In genomic region chr11:12087075-12087775, GRCh38 we compare ENCODE assay signal across 8 cellular contexts. TPM values are rescaled to one million over a fixed set of nuclear protein-coding genes. Genes with fewer than 3 reads are reported as not detected.
DNase-seq lines count a peak whose midpoint lies in the region; ATAC-seq and TF ChIP-seq lines count a peak whose summit lies in the region.

No MANE protein-coding gene starts in this region.

- no peak for ATAC-seq in HG02588 (IDR thresholded peaks at IDR 0.05; ENCODE audit: unreplicated experiment)
- no peak for ATAC-seq in GM19035 (IDR thresholded peaks at IDR 0.05; ENCODE audit: unreplicated experiment)

- peak; percentile 64 for DNase-seq in HT-29 (ENCODE audit: low spot score)
- peak; percentile 25 for DNase-seq in activated CD4-positive, alpha-beta T cell treated with anti-CD3 and anti-CD28 coated beads, Interleukin-2, amount 50 U/mL, for 1 hour
- no peak for DNase-seq in epithelial cell of proximal tubule (ENCODE audit: low read depth)
- DNase-seq in renal cortical epithelial cell (ENCODE audit: low read depth), result peak; percentile 67
- no peak for DNase-seq in NCI-H1417 (lab: John Stamatoyannopoulos, UW)

- TF ChIP-seq CTCF in GM12873 (IDR thresholded peaks at IDR 0.05; ENCODE audit: insufficient read depth, low read depth, low read length, missing control alignments) (peak; percentile 32), epithelial cell of proximal tubule (conservative IDR thresholded peaks at IDR 0.05; ENCODE audit: low read depth, low read length) (peak; percentile 26)

- no peak overlapping the region for H3K4me3 ChIP-seq in epithelial cell of proximal tubule (ENCODE audit: low read depth, low read length)

RNA-seq across cellular contexts. Expression of gene MICAL2, which starts 23.2 kb away (rescaled TPM):
- 150 and 153 TPM in 2 replicates for total RNA-seq in HT-29 (2014; rRNA removed; shearing (Covaris generic))
- total RNA-seq in epithelial cell of proximal tubule (104 and 148 TPM in 2 replicates), renal cortical epithelial cell (266 and 361 TPM in 2 replicates)

Comparison
In these comparisons a context has a peak if more than half of its experiments do, and no peak if none do; other contexts are left out.
1. DNase-seq: peak in HT-29 (single experiment), activated CD4-positive, alpha-beta T cell treated with anti-CD3 and anti-CD28 coated beads, Interleukin-2, amount 50 U/mL, for 1 hour (single experiment) and renal cortical epithelial cell (single experiment); none in epithelial cell of proximal tubule (single experiment) and NCI-H1417 (0 of 3).